In genomic region chr3:188049890-188050530, GRCh38 we compare ENCODE assay signal across 9 cellular contexts.
DNase-seq lines count a peak whose midpoint lies in the region; ATAC-seq and TF ChIP-seq lines count a peak whose summit lies in the region.
"Had no signal": no experiment of that assay in that cellular context is flagged by ENCODE, and none has a peak within 500 bp of the region (broad histone marks: within the 10 kb centered on the region; RNA-seq: fewer than 3 reads in every experiment).

No MANE protein-coding gene starts in this region.

- H3K4me3 Mint-ChIP-seq in activated CD4-positive, alpha-beta T cell treated with anti-CD3 and anti-CD28 coated beads, Interleukin-2, amount 10 ng/mL, durations not matched to agents 24 days and 14 days = peak overlapping the region; percentile 33

- peak overlapping the region; percentile 38 for H3K27ac Mint-ChIP-seq in activated CD4-positive, alpha-beta T cell treated with anti-CD3 and anti-CD28 coated beads, Interleukin-2, amount 10 ng/mL, durations not matched to agents 24 days and 14 days

- no peaks in the 10 kb centered on the region for H3K27me3 Mint-ChIP-seq in activated CD4-positive, alpha-beta T cell treated with anti-CD3 and anti-CD28 coated beads, Interleukin-2, amount 10 ng/mL, durations not matched to agents 24 days and 14 days

- H3K4me3 ChIP-seq in NB4 (ENCODE audit: low read depth, low read length) = no peak overlapping the region
- no peak overlapping the region for H3K4me3 ChIP-seq in dorsolateral prefrontal cortex

- DNase-seq in NB4 (ENCODE audit: low read depth) = peak; percentile 4
- DNase-seq in activated CD4-positive, alpha-beta T cell treated with anti-CD3 and anti-CD28 coated beads, Interleukin-2, amount 10 ng/mL, durations not matched to agents 24 days and 14 days = peak; percentile 82
- DNase-seq in dorsolateral prefrontal cortex = no peak
- peak; percentile 31 for DNase-seq in stimulated activated naive CD8-positive, alpha-beta T cell treated with anti-CD3 and anti-CD28 coated beads, Interleukin-15, Interleukin-2, amounts not matched to agents 100 U/mL and 50 U/mL, for 24 hours
- DNase-seq in sciatic nerve (ENCODE audit: low spot score) = no peak
- DNase-seq in GF-D8 (lab: John Stamatoyannopoulos, UW) = no peak
- DNase-seq: NCI-H748 treated with DMSO at 0.1 percent for 48 hours had no signal

- peak; percentile 61 for ATAC-seq in stimulated activated naive CD8-positive, alpha-beta T cell treated with anti-CD3 and anti-CD28 coated beads, Interleukin-15, Interleukin-2, amounts not matched to agents 100 U/mL and 50 U/mL, for 24 hours
- ATAC-seq in SK-N-SH treated with all-trans-retinoic acid at 6 μM for 48 hours (no peak), sciatic nerve (no peak)
- ATAC-seq: left lobe of liver had no signal

- peak overlapping the region in 46 of 59 donors; percentile 12 to 98 (median 91) for H3K27ac ChIP-seq in dorsolateral prefrontal cortex

- H3K9me3 Mint-ChIP-seq in activated CD4-positive, alpha-beta T cell treated with anti-CD3 and anti-CD28 coated beads, Interleukin-2, amount 10 ng/mL, durations not matched to agents 24 days and 14 days = no peaks in the 10 kb centered on the region

- intact Hi-C loops in activated CD4-positive, alpha-beta T cell treated with anti-CD3 and anti-CD28 coated beads, Interleukin-2, amount 10 ng/mL, durations not matched to agents 24 days and 14 days (cut with micrococcal nuclease) = no loop called here
- intact Hi-C loops in dorsolateral prefrontal cortex (cut with DNase I) (loop anchor here (2.0 to 10.0 kb wide), 6 partner anchors 107 to 1095 kb away; partner anchors contain the start of gene BCL6 (in 1 of the 2)), sciatic nerve (cut with DNase I) (loop anchor here (5.0 kb wide), 1 partner anchor 897 kb away; no protein-coding TSS in a partner anchor)

- no peaks in the 10 kb centered on the region for H3K36me3 Mint-ChIP-seq in activated CD4-positive, alpha-beta T cell treated with anti-CD3 and anti-CD28 coated beads, Interleukin-2, amount 10 ng/mL, durations not matched to agents 24 days and 14 days (ENCODE audit: low read depth)

- H3K27me3 ChIP-seq in dorsolateral prefrontal cortex = no peaks in the 10 kb centered on the region

- TF ChIP-seq CTCF in NB4 (IDR thresholded peaks at IDR 0.05; ENCODE audit: low read depth, low read length) (no peak), dorsolateral prefrontal cortex (IDR thresholded peaks at IDR 0.05 in 54 of 56, conservative IDR thresholded peaks at IDR 0.05 in 2 of 56; ENCODE audit: low read depth in 1 of 56, partially characterized antibody in 56 of 56) (no peak)

- no peak for TF ChIP-seq POLR2A in NB4 (IDR thresholded peaks at IDR 0.05; ENCODE audit: extremely low read depth, insufficient read length)

- peaks cover 26% of the 10 kb centered on the region for H3K4me1 Mint-ChIP-seq in activated CD4-positive, alpha-beta T cell treated with anti-CD3 and anti-CD28 coated beads, Interleukin-2, amount 10 ng/mL, durations not matched to agents 24 days and 14 days

TF ChIP-seq in SK-N-SH treated with all-trans-retinoic acid at 6 μM for 48 hours, 23 proteins besides CTCF, POLR2A, EP300 and RAD21:
- TF ChIP-seq TOX (CRISPR knock-in tag; IDR thresholded peaks at IDR 0.05; ENCODE audit: borderline replicate concordance) (no peak), SNAI2 (CRISPR knock-in tag; IDR thresholded peaks at IDR 0.05) (no peak), CSDC2 (CRISPR knock-in tag; IDR thresholded peaks at IDR 0.05) (no peak), ZNF70 (CRISPR knock-in tag; IDR thresholded peaks at IDR 0.05) (no peak), GLIS3 (CRISPR knock-in tag; IDR thresholded peaks at IDR 0.05) (no peak), ESRRG (CRISPR knock-in tag; IDR thresholded peaks at IDR 0.05) (no peak)
- TF ChIP-seq, protein P1, sequence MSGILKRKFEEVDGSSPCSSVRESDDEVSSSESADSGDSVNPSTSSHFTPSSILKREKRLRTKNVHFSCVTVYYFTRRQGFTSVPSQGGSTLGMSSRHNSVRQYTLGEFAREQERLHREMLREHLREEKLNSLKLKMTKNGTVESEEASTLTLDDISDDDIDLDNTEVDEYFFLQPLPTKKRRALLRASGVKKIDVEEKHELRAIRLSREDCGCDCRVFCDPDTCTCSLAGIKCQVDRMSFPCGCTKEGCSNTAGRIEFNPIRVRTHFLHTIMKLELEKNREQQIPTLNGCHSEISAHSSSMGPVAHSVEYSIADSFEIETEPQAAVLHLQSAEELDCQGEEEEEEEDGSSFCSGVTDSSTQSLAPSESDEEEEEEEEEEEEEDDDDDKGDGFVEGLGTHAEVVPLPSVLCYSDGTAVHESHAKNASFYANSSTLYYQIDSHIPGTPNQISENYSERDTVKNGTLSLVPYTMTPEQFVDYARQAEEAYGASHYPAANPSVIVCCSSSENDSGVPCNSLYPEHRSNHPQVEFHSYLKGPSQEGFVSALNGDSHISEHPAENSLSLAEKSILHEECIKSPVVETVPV (CRISPR knock-in tag; IDR thresholded peaks at IDR 0.05) = no peak
- TF ChIP-seq, protein P2, sequence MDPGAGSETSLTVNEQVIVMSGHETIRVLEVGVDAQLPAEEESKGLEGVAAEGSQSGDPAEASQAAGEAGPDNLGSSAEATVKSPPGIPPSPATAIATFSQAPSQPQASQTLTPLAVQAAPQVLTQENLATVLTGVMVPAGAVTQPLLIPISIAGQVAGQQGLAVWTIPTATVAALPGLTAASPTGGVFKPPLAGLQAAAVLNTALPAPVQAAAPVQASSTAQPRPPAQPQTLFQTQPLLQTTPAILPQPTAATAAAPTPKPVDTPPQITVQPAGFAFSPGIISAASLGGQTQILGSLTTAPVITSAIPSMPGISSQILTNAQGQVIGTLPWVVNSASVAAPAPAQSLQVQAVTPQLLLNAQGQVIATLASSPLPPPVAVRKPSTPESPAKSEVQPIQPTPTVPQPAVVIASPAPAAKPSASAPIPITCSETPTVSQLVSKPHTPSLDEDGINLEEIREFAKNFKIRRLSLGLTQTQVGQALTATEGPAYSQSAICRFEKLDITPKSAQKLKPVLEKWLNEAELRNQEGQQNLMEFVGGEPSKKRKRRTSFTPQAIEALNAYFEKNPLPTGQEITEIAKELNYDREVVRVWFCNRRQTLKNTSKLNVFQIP (CRISPR knock-in tag; IDR thresholded peaks at IDR 0.05; ENCODE audit: borderline replicate concordance, low read depth) = no peak

Comparison
In these comparisons a context has a peak if more than half of its experiments do, and no peak if none do; other contexts are left out.
1. DNase-seq: peak in NB4 (single experiment), activated CD4-positive, alpha-beta T cell treated with anti-CD3 and anti-CD28 coated beads, Interleukin-2, amount 10 ng/mL, durations not matched to agents 24 days and 14 days (single experiment) and stimulated activated naive CD8-positive, alpha-beta T cell treated with anti-CD3 and anti-CD28 coated beads, Interleukin-15, Interleukin-2, amounts not matched to agents 100 U/mL and 50 U/mL, for 24 hours (single experiment); none in dorsolateral prefrontal cortex (0 of 10), sciatic nerve (single experiment) and GF-D8 (single experiment).